In the genomic region with DNA sequence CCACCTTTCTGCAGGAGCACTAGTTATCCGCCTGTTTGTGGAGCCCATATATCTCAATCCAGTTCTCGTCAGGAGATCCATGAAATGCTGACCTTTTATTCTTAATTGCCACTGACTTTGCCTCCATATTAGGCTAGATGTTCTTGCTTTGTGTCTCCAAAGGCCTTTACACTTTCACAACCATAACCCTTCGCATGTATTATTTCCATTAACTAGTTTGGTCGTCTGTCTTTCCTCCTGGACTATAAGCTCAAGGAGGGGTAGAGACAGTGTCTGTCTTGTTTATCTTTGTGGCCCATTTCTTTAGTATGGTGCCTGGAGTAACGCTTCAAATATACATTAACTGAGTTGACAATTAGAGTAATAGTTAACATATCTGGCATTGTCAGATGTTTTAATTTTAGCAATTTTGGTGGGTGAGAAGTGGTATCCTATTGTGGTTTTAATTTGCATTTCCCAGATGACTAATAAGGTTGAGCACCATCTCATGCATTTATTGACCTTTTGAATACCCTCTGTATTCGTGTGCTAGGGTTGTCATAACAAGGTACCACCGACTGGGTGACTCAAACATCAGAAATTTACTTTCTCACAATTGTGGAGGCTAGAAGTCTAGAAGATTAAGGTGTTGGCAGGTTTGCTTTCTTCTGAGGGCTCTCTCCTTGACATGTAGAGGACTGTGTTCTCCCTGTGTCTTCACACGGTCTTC, we compare ENCODE assay signal across 13 cellular contexts. TPM values are rescaled to one million over a fixed set of nuclear protein-coding genes. Genes with fewer than 3 reads are reported as not detected.
A peak's percentile ranks its signal among the peaks of the same experiment; 100 is the strongest.
DNase-seq lines count a peak whose midpoint lies in the region; ATAC-seq and TF ChIP-seq lines count a peak whose summit lies in the region.
"Had no signal": no experiment of that assay in that cellular context is flagged by ENCODE, and none has a peak within 500 bp of the region (broad histone marks: within the 10 kb centered on the region; RNA-seq: fewer than 3 reads in every experiment).

No MANE protein-coding gene starts in this region.

- H3K36me3 ChIP-seq in BLaER1: no peaks in the 10 kb centered on the region; the same call in 1 of the 2 replicates

- H3K4me3 Mint-ChIP-seq in activated T-helper 1 cell treated with anti-CD3 and anti-CD28 coated beads, Interleukin-12 subunit alpha, Interleukin-12 subunit beta, Interleukin-2, Interleukin-4 antibody, amounts not matched to agents 30 ng/mL and 10 ng/mL and 1 ng/mL, durations not matched to agents 14 hours and 24 hours and 36 hours: peak overlapping the region; percentile 5
- no peak overlapping the region for H3K4me3 Mint-ChIP-seq in CD14-positive monocyte
- H3K4me3 Mint-ChIP-seq: activated CD4-positive, alpha-beta T cell treated with anti-CD3 and anti-CD28 coated beads, Interleukin-2, amount 10 ng/mL, durations not matched to agents 7 days and 5 days had no signal

- H3K4me1 ChIP-seq in BLaER1: peaks cover 14% of the 10 kb centered on the region

- H3K4me3 ChIP-seq in BLaER1 (no peak overlapping the region), dorsolateral prefrontal cortex (no peak overlapping the region)

- no peak for DNase-seq in activated T-helper 1 cell treated with anti-CD3 and anti-CD28 coated beads, Interleukin-12 subunit alpha, Interleukin-12 subunit beta, Interleukin-2, Interleukin-4 antibody, amounts not matched to agents 30 ng/mL and 10 ng/mL and 1 ng/mL, durations not matched to agents 14 hours and 24 hours and 36 hours (ENCODE audit: low spot score)
- DNase-seq in CD14-positive monocyte (ENCODE audit: low spot score): no peak
- no peak for DNase-seq in dorsolateral prefrontal cortex
- no peak for DNase-seq in NCI-H2171 (lab: John Stamatoyannopoulos, UW)
- DNase-seq in HuH-7.5 (ENCODE audit: low spot score): no peak
- DNase-seq: activated CD4-positive, alpha-beta T cell treated with anti-CD3 and anti-CD28 coated beads, Interleukin-2, amount 10 ng/mL, durations not matched to agents 7 days and 5 days; COR-L47; stimulated activated CD4-positive, alpha-beta T cell treated with anti-CD3 and anti-CD28 coated beads, Interleukin-1b, Interleukin-23, amount 100 ng/mL, for 48 hours had no signal

- peaks cover 21% of the 10 kb centered on the region; the same call in 1 of the 2 replicates for H3K9me3 ChIP-seq in BLaER1

- no peaks in the 10 kb centered on the region for H3K27me3 Mint-ChIP-seq in activated T-helper 1 cell treated with anti-CD3 and anti-CD28 coated beads, Interleukin-12 subunit alpha, Interleukin-12 subunit beta, Interleukin-2, Interleukin-4 antibody, amounts not matched to agents 30 ng/mL and 10 ng/mL and 1 ng/mL, durations not matched to agents 14 hours and 24 hours and 36 hours (ENCODE audit: insufficient read depth)
- H3K27me3 Mint-ChIP-seq in CD14-positive monocyte (ENCODE audit: low read depth in 3 of 3): peaks cover 0 to 1% (median 0%) of the 10 kb centered on the region in 3 donors
- H3K27me3 Mint-ChIP-seq: activated CD4-positive, alpha-beta T cell treated with anti-CD3 and anti-CD28 coated beads, Interleukin-2, amount 10 ng/mL, durations not matched to agents 7 days and 5 days had no signal

- H4K20me1 ChIP-seq in BLaER1: no peaks in the 10 kb centered on the region

- ATAC-seq in GM18907 (IDR thresholded peaks at IDR 0.05; ENCODE audit: unreplicated experiment) (peak; percentile 95), HG03045 (IDR thresholded peaks at IDR 0.05; ENCODE audit: unreplicated experiment) (peak; percentile 74)

- H3K27ac ChIP-seq in BLaER1: no peak overlapping the region
- H3K27ac ChIP-seq in dorsolateral prefrontal cortex: no peak overlapping the region
- H3K27ac ChIP-seq: HL-60 had no signal

- peaks cover 7% of the 10 kb centered on the region for H3K36me3 Mint-ChIP-seq in activated T-helper 1 cell treated with anti-CD3 and anti-CD28 coated beads, Interleukin-12 subunit alpha, Interleukin-12 subunit beta, Interleukin-2, Interleukin-4 antibody, amounts not matched to agents 30 ng/mL and 10 ng/mL and 1 ng/mL, durations not matched to agents 14 hours and 24 hours and 36 hours (ENCODE audit: low read depth)
- H3K36me3 Mint-ChIP-seq in CD14-positive monocyte: no peaks in the 10 kb centered on the region

- no peaks in the 10 kb centered on the region for H3K27me3 ChIP-seq in BLaER1
- H3K27me3 ChIP-seq in dorsolateral prefrontal cortex: peaks cover 0 to 3% (median 0%) of the 10 kb centered on the region in 45 donors

- intact Hi-C loops in activated T-helper 1 cell treated with anti-CD3 and anti-CD28 coated beads, Interleukin-12 subunit alpha, Interleukin-12 subunit beta, Interleukin-2, Interleukin-4 antibody, amounts not matched to agents 30 ng/mL and 10 ng/mL and 1 ng/mL, durations not matched to agents 14 hours and 24 hours and 36 hours (cut with micrococcal nuclease): loop anchor here (1.0 to 5.0 kb wide), 7 partner anchors 8 to 114 kb away; no protein-coding TSS in a partner anchor
- intact Hi-C loops in CD14-positive monocyte (cut with micrococcal nuclease): no loop called here
- intact Hi-C loops in dorsolateral prefrontal cortex (cut with DNase I): no loop called here

- H3K9me3 Mint-ChIP-seq in activated T-helper 1 cell treated with anti-CD3 and anti-CD28 coated beads, Interleukin-12 subunit alpha, Interleukin-12 subunit beta, Interleukin-2, Interleukin-4 antibody, amounts not matched to agents 30 ng/mL and 10 ng/mL and 1 ng/mL, durations not matched to agents 14 hours and 24 hours and 36 hours: peaks cover 4% of the 10 kb centered on the region
- H3K9me3 Mint-ChIP-seq in CD14-positive monocyte: peaks cover 0 to 12% (median 3%) of the 10 kb centered on the region in 7 donors

- H3K9ac ChIP-seq in BLaER1: no peak overlapping the region

- TF ChIP-seq CTCF in CD14-positive monocyte (IDR thresholded peaks at IDR 0.05): no peak
- no peak for TF ChIP-seq CTCF in dorsolateral prefrontal cortex (IDR thresholded peaks at IDR 0.05 in 54 of 56, conservative IDR thresholded peaks at IDR 0.05 in 2 of 56; ENCODE audit: low read depth in 1 of 56, partially characterized antibody in 56 of 56)

- peak overlapping the region; percentile 44 for H3K4me2 ChIP-seq in BLaER1

- H3K27ac Mint-ChIP-seq in activated T-helper 1 cell treated with anti-CD3 and anti-CD28 coated beads, Interleukin-12 subunit alpha, Interleukin-12 subunit beta, Interleukin-2, Interleukin-4 antibody, amounts not matched to agents 30 ng/mL and 10 ng/mL and 1 ng/mL, durations not matched to agents 14 hours and 24 hours and 36 hours: peak overlapping the region; percentile 79
- no peak overlapping the region for H3K27ac Mint-ChIP-seq in CD14-positive monocyte
- H3K27ac Mint-ChIP-seq: activated CD4-positive, alpha-beta T cell treated with anti-CD3 and anti-CD28 coated beads, Interleukin-2, amount 10 ng/mL, durations not matched to agents 7 days and 5 days had no signal

- peaks cover 61% of the 10 kb centered on the region for H3K4me1 Mint-ChIP-seq in activated T-helper 1 cell treated with anti-CD3 and anti-CD28 coated beads, Interleukin-12 subunit alpha, Interleukin-12 subunit beta, Interleukin-2, Interleukin-4 antibody, amounts not matched to agents 30 ng/mL and 10 ng/mL and 1 ng/mL, durations not matched to agents 14 hours and 24 hours and 36 hours (ENCODE audit: low read depth)
- no peaks in the 10 kb centered on the region for H3K4me1 Mint-ChIP-seq in CD14-positive monocyte

RNA-seq across cellular contexts. Expression of a gene that starts 21.7 kb away (rescaled TPM):
- total RNA-seq in activated T-helper 1 cell treated with anti-CD3 and anti-CD28 coated beads, Interleukin-12 subunit alpha, Interleukin-12 subunit beta, Interleukin-2, Interleukin-4 antibody, amounts not matched to agents 30 ng/mL and 10 ng/mL and 1 ng/mL, durations not matched to agents 14 hours and 24 hours and 36 hours: 218 and 221 TPM in 2 replicates
- polyA plus RNA-seq in CD14-positive monocyte: not detected
- total RNA-seq in dorsolateral prefrontal cortex: 10 to 100 TPM in 13 of 120 experiments, 1 to 10 TPM in 107; 2.6 to 14.5 (median 7.0) TPM
- total RNA-seq: NCI-H460 had no signal

Comparison
In these comparisons a context has a peak if more than half of its experiments do, and no peak if none do; other contexts are left out.
1. RNA of a gene that starts 21.7 kb away (total RNA-seq): 218 to 221 TPM in activated T-helper 1 cell treated with anti-CD3 and anti-CD28 coated beads, Interleukin-12 subunit alpha, Interleukin-12 subunit beta, Interleukin-2, Interleukin-4 antibody, amounts not matched to agents 30 ng/mL and 10 ng/mL and 1 ng/mL, durations not matched to agents 14 hours and 24 hours and 36 hours; 2.6 to 14.5 TPM in dorsolateral prefrontal cortex; every median in the first group is over 10 times any median in the second.